In genomic region chr14:34461334-34462131, GRCh38 we compare ENCODE assay signal across 8 cellular contexts. TPM values are rescaled to one million over a fixed set of nuclear protein-coding genes. Genes with fewer than 3 reads are reported as not detected.
DNase-seq lines count a peak whose midpoint lies in the region; ATAC-seq and TF ChIP-seq lines count a peak whose summit lies in the region.

No MANE protein-coding gene starts in this region.

- H2BK120ac ChIP-seq in trophoblast cell (ENCODE audit: insufficient read depth, low read length, poor library complexity): no peak overlapping the region

- peak overlapping the region; percentile 61 for H2AK5ac ChIP-seq in trophoblast cell (ENCODE audit: low read length)

- peak overlapping the region in 6 of 7 donors; percentile 88 to 96 (median 93) for H3K4me3 Mint-ChIP-seq in CD8-positive, alpha-beta memory T cell

- peaks cover 3% of the 10 kb centered on the region for H3K79me2 ChIP-seq in trophoblast cell (ENCODE audit: control insufficient read depth, insufficient read depth, low read length, poor library complexity)

- peak overlapping the region; percentile 91 for H3K14ac ChIP-seq in trophoblast cell (ENCODE audit: low read length)

- no peaks in the 10 kb centered on the region for H3K27me3 ChIP-seq in CD8-positive, alpha-beta memory T cell (ENCODE audit: insufficient read depth, low read length, poor library complexity, severe bottlenecking)
- no peaks in the 10 kb centered on the region for H3K27me3 ChIP-seq in adipocyte (replicated peaks; ENCODE audit: control insufficient read depth, insufficient read depth, low read length)
- H3K27me3 ChIP-seq in heart right ventricle: no peaks in the 10 kb centered on the region
- H3K27me3 ChIP-seq in trophoblast cell (ENCODE audit: insufficient read depth, low read length): no peaks in the 10 kb centered on the region

- peaks cover 0 to 1% of the 10 kb centered on the region in 2 donors for H3K27me3 Mint-ChIP-seq in CD8-positive, alpha-beta memory T cell

- 1% methylated on average over 45 of the region's 45 CpGs for WGBS in heart right ventricle, 2 donors
- no CpG with 5 or more reads among the region's 45 CpGs for WGBS in trophoblast cell (ENCODE audit: extremely low coverage, insufficient coverage, insufficient read length)

- H2AFZ ChIP-seq in trophoblast cell (ENCODE audit: insufficient read depth, low read length, poor library complexity): peak overlapping the region; percentile 81

- H3K4ac ChIP-seq in trophoblast cell (ENCODE audit: low read depth, low read length): peak overlapping the region; percentile 44

- H3K4me3 ChIP-seq in CD8-positive, alpha-beta memory T cell (ENCODE audit: low read length): peak overlapping the region; percentile 72
- H3K4me3 ChIP-seq in adipocyte (ENCODE audit: low read length): peak overlapping the region; percentile 90
- peak overlapping the region; percentile 51 to 83 (median 68) for H3K4me3 ChIP-seq in heart right ventricle
- H3K4me3 ChIP-seq in trophoblast cell (ENCODE audit: low read depth, low read length): peak overlapping the region; percentile 85

- H3K18ac ChIP-seq in trophoblast cell (ENCODE audit: low read length): peak overlapping the region; percentile 69

- H3K9ac ChIP-seq in adipocyte (ENCODE audit: low read length): peak overlapping the region; percentile 80
- H3K9ac ChIP-seq in trophoblast cell (ENCODE audit: low read length): peak overlapping the region; percentile 81

- DNase-seq in CD8-positive, alpha-beta memory T cell: peak in 4 of 5 donors; percentile 5 to 46 (median 12)
- peak; percentile 17 to 53 for DNase-seq in NOMO-1 (lab: John Stamatoyannopoulos, UW; ENCODE audit: unreplicated experiment in 2 of 2)
- peak; percentile 75 for DNase-seq in adipocyte (ENCODE audit: low read depth)
- peak; percentile 47 to 48 for DNase-seq in heart right ventricle
- DNase-seq in trophoblast cell: peak; percentile 49 to 64
- no peak for DNase-seq in NCI-H446 treated with DMSO at 0.1 percent for 48 hours (lab: John Stamatoyannopoulos, UW)

- POLR2A ChIA-PET in CD8-positive, alpha-beta memory T cell (lab: Charles Lee): interaction anchor here (0.7 to 1.1 kb wide), 2 partner anchors 50 to 660 kb away, joined by 3 read pairs; partner anchors contain the start of gene PPP2R3C

- H2BK5ac ChIP-seq in trophoblast cell (ENCODE audit: low read depth, low read length, poor library complexity): peak overlapping the region; percentile 71

- no peak for TF ChIP-seq CTCF in heart right ventricle (IDR thresholded peaks at IDR 0.05)

- H3K9me3 Mint-ChIP-seq in CD8-positive, alpha-beta memory T cell: no peaks in the 10 kb centered on the region

- peaks cover 7% of the 10 kb centered on the region for H3K79me1 ChIP-seq in trophoblast cell (ENCODE audit: low read length)

- H3K4me1 ChIP-seq in CD8-positive, alpha-beta memory T cell (ENCODE audit: insufficient read depth, low read length): peaks cover 14% of the 10 kb centered on the region
- H3K4me1 ChIP-seq in adipocyte (ENCODE audit: control insufficient read depth, insufficient read depth, low read length) (peaks cover 28% of the 10 kb centered on the region), heart right ventricle (peaks cover 0 to 38% (median 18%) of the 10 kb centered on the region in 9 donors), trophoblast cell (ENCODE audit: control insufficient read depth in 1 of 2, insufficient read depth in 2 of 2, low read length in 2 of 2) (peaks cover 0 to 5% of the 10 kb centered on the region in 2 experiments)

- H4K8ac ChIP-seq in trophoblast cell (ENCODE audit: low read depth, low read length): peak overlapping the region; percentile 62

- peak overlapping the region; percentile 91 for H3K4me2 ChIP-seq in trophoblast cell (ENCODE audit: low read length)

- peak overlapping the region; percentile 61 for H3K27ac ChIP-seq in CD8-positive, alpha-beta memory T cell (ENCODE audit: low read depth, low read length)
- H3K27ac ChIP-seq in heart right ventricle (peak overlapping the region; percentile 32 to 94 (median 90)), trophoblast cell (ENCODE audit: low read depth, low read length) (peak overlapping the region; percentile 79)

- peak overlapping the region; percentile 66 for H4K12ac ChIP-seq in trophoblast cell (ENCODE audit: low read depth, low read length)

- CTCF ChIA-PET in CD8-positive, alpha-beta memory T cell (lab: Charles Lee): no interaction called here

- no peaks in the 10 kb centered on the region for H3K36me3 ChIP-seq in CD8-positive, alpha-beta memory T cell (ENCODE audit: insufficient read depth, low read length)
- H3K36me3 ChIP-seq in adipocyte (ENCODE audit: control insufficient read depth, insufficient read depth, low read length, severe bottlenecking) (no peaks in the 10 kb centered on the region), heart right ventricle (peaks cover 0 to 9% (median 0%) of the 10 kb centered on the region in 9 donors), trophoblast cell (ENCODE audit: control insufficient read depth in 1 of 2, insufficient read depth in 2 of 2, low read length in 2 of 2) (no peaks in the 10 kb centered on the region)

- ATAC-seq in GM19455 (IDR thresholded peaks at IDR 0.05; ENCODE audit: unreplicated experiment) (peak; percentile 16), HG03520 (IDR thresholded peaks at IDR 0.05; ENCODE audit: unreplicated experiment) (peak; percentile 12), heart right ventricle (peak; percentile 21 to 58 (median 48))

- H3K9me3 ChIP-seq in CD8-positive, alpha-beta memory T cell (ENCODE audit: low read length): no peaks in the 10 kb centered on the region
- H3K9me3 ChIP-seq in adipocyte (ENCODE audit: control insufficient read depth, low read length): no peaks in the 10 kb centered on the region
- no peaks in the 10 kb centered on the region for H3K9me3 ChIP-seq in heart right ventricle
- no peaks in the 10 kb centered on the region for H3K9me3 ChIP-seq in trophoblast cell (ENCODE audit: insufficient read depth, low read depth, low read length)

- H3K36me3 Mint-ChIP-seq in CD8-positive, alpha-beta memory T cell: peaks cover 0 to 7% (median 0%) of the 10 kb centered on the region in 3 donors

- intact Hi-C loops in heart right ventricle (cut with DNase I): loop anchor here in 3 of 10 donors (5.0 to 10.0 kb wide), 2 partner anchors 73 to 76 kb away; partner anchors contain the start of gene EAPP (in 3 of the 3)

- H2BK12ac ChIP-seq in trophoblast cell (ENCODE audit: low read length): no peak overlapping the region

- peak overlapping the region; percentile 80 to 98 (median 92) for H3K27ac Mint-ChIP-seq in CD8-positive, alpha-beta memory T cell

- no peak overlapping the region for H3K23ac ChIP-seq in trophoblast cell (ENCODE audit: low read length)

- peaks cover 14 to 23% (median 22%) of the 10 kb centered on the region in 3 donors for H3K4me1 Mint-ChIP-seq in CD8-positive, alpha-beta memory T cell

- peak overlapping the region; percentile 72 for H4K91ac ChIP-seq in trophoblast cell (ENCODE audit: low read depth, low read length)

RNA-seq across cellular contexts. Expression of gene SPTSSA, which starts 0.5 kb away (rescaled TPM):
- 10 to 100 TPM; 11.6 to 12.0 TPM for total RNA-seq in CD8-positive, alpha-beta memory T cell
- 9.9 TPM for polyA plus RNA-seq in CD8-positive, alpha-beta memory T cell
- 10 to 100 TPM in 9 of 10 donors, 1 to 10 TPM in 1; 9.7 to 21.3 (median 11.5) TPM for total RNA-seq in heart right ventricle
- polyA plus RNA-seq in heart right ventricle: 10 to 100 TPM; 24.4 to 30.7 TPM
- 20.1 and 20.8 TPM in 2 replicates for polyA plus RNA-seq in trophoblast cell (2013)
